ENCODE assay signal across 10 cellular contexts in genomic region chr18:9861933-9862332, GRCh38. TPM values are rescaled to one million over a fixed set of nuclear protein-coding genes. Genes with fewer than 3 reads are reported as not detected.
DNase-seq lines count a peak whose midpoint lies in the region; ATAC-seq and TF ChIP-seq lines count a peak whose summit lies in the region.
"Had no signal": no experiment of that assay in that cellular context is flagged by ENCODE, and none has a peak within 500 bp of the region (broad histone marks: within the 10 kb centered on the region; RNA-seq: fewer than 3 reads in every experiment).

No MANE protein-coding gene starts in this region.

- H3K4me1 ChIP-seq in gastrocnemius medialis, result peaks cover 4 to 12% of the 10 kb centered on the region in 2 donors

- ATAC-seq in GM21786 (IDR thresholded peaks at IDR 0.05; ENCODE audit: unreplicated experiment) (peak; percentile 41), gastrocnemius medialis (no peak)

- H3K4me3 ChIP-seq in NB4 (ENCODE audit: low read depth, low read length) (no peak overlapping the region), gastrocnemius medialis (no peak overlapping the region)

- DNase-seq in activated T-cell treated with anti-CD3 and anti-CD28 coated beads for 24 hours (ENCODE audit: low read depth), result peak; percentile 11
- DNase-seq in activated T-cell treated with anti-CD3 and anti-CD28 coated beads for 4 hours, result no peak
- peak; percentile 42 for DNase-seq in NB4 (ENCODE audit: low read depth)
- DNase-seq in stimulated activated CD4-positive, alpha-beta T cell treated with anti-CD3 and anti-CD28 coated beads, TNF-alpha, amount 100 ng/mL, for 48 hours (ENCODE audit: low read depth in 3 of 3), result peak; percentile 4 to 21 (median 9)
- DNase-seq in NCI-H524 (lab: John Stamatoyannopoulos, UW), result no peak
- DNase-seq in medulla oblongata (ENCODE audit: extremely low spot score), result no peak
- DNase-seq in gastrocnemius medialis, result no peak
- DNase-seq: mesendoderm had no signal

- H3K36me3 ChIP-seq in gastrocnemius medialis, result no peaks in the 10 kb centered on the region

- H3K27ac ChIP-seq in gastrocnemius medialis, result no peak overlapping the region

- no peak for TF ChIP-seq CTCF in NB4 (IDR thresholded peaks at IDR 0.05; ENCODE audit: low read depth, low read length)
- TF ChIP-seq CTCF in gastrocnemius medialis (IDR thresholded peaks at IDR 0.05 in 4 of 5, conservative IDR thresholded peaks at IDR 0.05 in 1 of 5), result no peak

- intact Hi-C loops in gastrocnemius medialis (cut with DNase I; ENCODE audit: low total_unique reads), result no loop called here

- no peaks in the 10 kb centered on the region for H3K9me3 ChIP-seq in gastrocnemius medialis

- in situ Hi-C loops in gastrocnemius medialis (cut with MboI; ENCODE audit: low sequenced_read_pairs in 4 of 4), result no loop called here

- TF ChIP-seq POLR2A in NB4 (IDR thresholded peaks at IDR 0.05; ENCODE audit: extremely low read depth, insufficient read length) (no peak), gastrocnemius medialis (IDR thresholded peaks at IDR 0.05) (no peak)

- no peaks in the 10 kb centered on the region for H3K27me3 ChIP-seq in gastrocnemius medialis

RNA-seq across cellular contexts. Expression of gene TXNDC2, which starts 23.8 kb away (rescaled TPM):
- not detected for total RNA-seq in gastrocnemius medialis
- total RNA-seq: OCI-LY7 had no signal

RNA-seq across cellular contexts. Expression of gene VAPA, which starts 51.9 kb away (rescaled TPM):
- total RNA-seq in gastrocnemius medialis, result 100 to 1,000 TPM; 227 to 320 (median 243) TPM

Comparison
In these comparisons a context has a peak if more than half of its experiments do, and no peak if none do; other contexts are left out.
1. DNase-seq: peak in activated T-cell treated with anti-CD3 and anti-CD28 coated beads for 24 hours (single experiment), NB4 (single experiment) and stimulated activated CD4-positive, alpha-beta T cell treated with anti-CD3 and anti-CD28 coated beads, TNF-alpha, amount 100 ng/mL, for 48 hours (3 of 3); none in activated T-cell treated with anti-CD3 and anti-CD28 coated beads for 4 hours (single experiment), NCI-H524 (0 of 2), medulla oblongata (single experiment) and gastrocnemius medialis (0 of 2).